8 cellular contexts compared by ENCODE assay signal in genomic region chr22:24156146-24156914, GRCh38. TPM values are rescaled to one million over a fixed set of nuclear protein-coding genes. Genes with fewer than 3 reads are reported as not detected.
DNase-seq lines count a peak whose midpoint lies in the region; ATAC-seq lines count a peak whose summit lies in the region.

No MANE protein-coding gene starts in this region.

- peak overlapping the region; percentile 91 for H3K4me3 Mint-ChIP-seq in activated naive CD4-positive, alpha-beta T cell treated with anti-CD3 and anti-CD28 coated beads, Interleukin-2, amount 50 U/mL, for 24 hours

- DNase-seq in RPMI8226 (peak; percentile 68), left cardiac atrium (peak; percentile 65), sciatic nerve (ENCODE audit: low spot score) (peak; percentile 70), NCI-H2196 treated with DMSO at 0.1 percent for 48 hours (lab: John Stamatoyannopoulos, UW; ENCODE audit: unreplicated experiment) (no peak), DMS114 treated with DMSO at 0.1 percent for 48 hours (lab: John Stamatoyannopoulos, UW; ENCODE audit: unreplicated experiment) (no peak)

- intact Hi-C loops in left cardiac atrium (cut with DNase I) (no loop called here), sciatic nerve (cut with DNase I) (no loop called here)

- H3K9me3 Mint-ChIP-seq in activated naive CD4-positive, alpha-beta T cell treated with anti-CD3 and anti-CD28 coated beads, Interleukin-2, amount 50 U/mL, for 24 hours: no peaks in the 10 kb centered on the region

- peaks cover 80% of the 10 kb centered on the region for H3K4me1 Mint-ChIP-seq in activated naive CD4-positive, alpha-beta T cell treated with anti-CD3 and anti-CD28 coated beads, Interleukin-2, amount 50 U/mL, for 24 hours

- no peaks in the 10 kb centered on the region for H3K36me3 Mint-ChIP-seq in activated naive CD4-positive, alpha-beta T cell treated with anti-CD3 and anti-CD28 coated beads, Interleukin-2, amount 50 U/mL, for 24 hours

- H3K27me3 Mint-ChIP-seq in activated naive CD4-positive, alpha-beta T cell treated with anti-CD3 and anti-CD28 coated beads, Interleukin-2, amount 50 U/mL, for 24 hours: no peaks in the 10 kb centered on the region

- ATAC-seq in GM18502 (IDR thresholded peaks at IDR 0.05; ENCODE audit: poor library complexity, unreplicated experiment): peak; percentile 42
- ATAC-seq in HG02840 (IDR thresholded peaks at IDR 0.05; ENCODE audit: low FRiP score, unreplicated experiment): peak; percentile 31
- peak; percentile 39 to 62 for ATAC-seq in left cardiac atrium
- ATAC-seq in sciatic nerve: peak; percentile 13

- peak overlapping the region; percentile 88 for H3K27ac Mint-ChIP-seq in activated naive CD4-positive, alpha-beta T cell treated with anti-CD3 and anti-CD28 coated beads, Interleukin-2, amount 50 U/mL, for 24 hours

RNA-seq across cellular contexts. Expression of gene SUSD2, which starts 25.0 kb away (rescaled TPM):
- total RNA-seq in left cardiac atrium (1 to 10 TPM; 7.5 to 7.7 TPM), sciatic nerve (4.1 TPM)

Comparison
In these comparisons a context has a peak if more than half of its experiments do, and no peak if none do; other contexts are left out.
1. DNase-seq: peak in RPMI8226 (single experiment), left cardiac atrium (single experiment) and sciatic nerve (single experiment); none in NCI-H2196 treated with DMSO at 0.1 percent for 48 hours (single experiment) and DMS114 treated with DMSO at 0.1 percent for 48 hours (single experiment).
2. Peak in every context shown above with its lines, with median percentiles within 50 percentile points of each other: ATAC-seq.